Comparison of ENCODE assay signal across 10 cellular contexts in genomic region chr14:77014004-77014604, GRCh38. TPM values are rescaled to one million over a fixed set of nuclear protein-coding genes. Genes with fewer than 3 reads are reported as not detected.
DNase-seq lines count a peak whose midpoint lies in the region; ATAC-seq, FAIRE-seq and TF ChIP-seq lines count a peak whose summit lies in the region.
"Had no signal": no experiment of that assay in that cellular context is flagged by ENCODE, and none has a peak within 500 bp of the region (broad histone marks: within the 10 kb centered on the region; RNA-seq: fewer than 3 reads in every experiment).

No MANE protein-coding gene starts in this region.

- no peak for TF ChIP-seq CTCF in CD4-positive, alpha-beta T cell (IDR thresholded peaks at IDR 0.05)

- peaks cover 23% of the 10 kb centered on the region for H3K4me1 Mint-ChIP-seq in CD4-positive, alpha-beta T cell (ENCODE audit: low read depth)

- H3K4me3 ChIP-seq in duodenal mucosa (ENCODE audit: low read depth in 1 of 2, low read length in 2 of 2) (no peak overlapping the region), skeletal muscle tissue (ENCODE audit: low read length in 3 of 3) (peak overlapping the region in 2 of 3 donors; percentile 17 to 45)

- peaks cover 9 to 16% of the 10 kb centered on the region in 2 donors for H3K4me1 ChIP-seq in duodenal mucosa (ENCODE audit: control insufficient read depth in 1 of 2, insufficient read depth in 2 of 2, low read length in 2 of 2)
- peaks cover 27 to 40% (median 27%) of the 10 kb centered on the region in 3 donors for H3K4me1 ChIP-seq in skeletal muscle tissue (ENCODE audit: control insufficient read depth in 3 of 3, insufficient read depth in 3 of 3, low read length in 3 of 3)

- H3K27me3 Mint-ChIP-seq in CD4-positive, alpha-beta T cell: no peaks in the 10 kb centered on the region

- H3K27ac ChIP-seq in duodenal mucosa (ENCODE audit: low read depth, low read length) (peak overlapping the region; percentile 14), skeletal muscle tissue (ENCODE audit: low read depth, low read length) (no peak overlapping the region)
- no peak overlapping the region for H3K27ac ChIP-seq in CD4-positive, alpha-beta T cell (ENCODE audit: low read depth, low read length)

- POLR2A ChIA-PET in CD4-positive, alpha-beta T cell (lab: Charles Lee): no interaction called here

- intact Hi-C loops in CD4-positive, alpha-beta T cell (cut with DNase I, micrococcal nuclease): loop anchor here in 1 of 2 experiments (5.0 kb wide), 1 partner anchor 38 kb away; no protein-coding TSS in a partner anchor

- peak; percentile 88 for FAIRE-seq in HTR-8/SVneo (lab: Jason Lieb, UNC)

- no peaks in the 10 kb centered on the region for H3K9me3 ChIP-seq in duodenal mucosa (ENCODE audit: control insufficient read depth in 1 of 2, low read length in 2 of 2)
- no peaks in the 10 kb centered on the region for H3K9me3 ChIP-seq in skeletal muscle tissue (ENCODE audit: control insufficient read depth in 3 of 3, low read length in 3 of 3)
- H3K9me3 ChIP-seq in CD4-positive, alpha-beta T cell (ENCODE audit: control insufficient read depth, low read length): no peaks in the 10 kb centered on the region

- H3K27ac Mint-ChIP-seq in CD4-positive, alpha-beta T cell: no peak overlapping the region

- peak; percentile 80 for ATAC-seq in left lobe of liver
- ATAC-seq in CD4-positive, alpha-beta T cell (ENCODE audit: poor library complexity): no peak
- ATAC-seq in HG03521 (IDR thresholded peaks at IDR 0.05; ENCODE audit: unreplicated experiment): no peak

- no peak overlapping the region for H3K4me3 Mint-ChIP-seq in CD4-positive, alpha-beta T cell

- no peaks in the 10 kb centered on the region for H3K36me3 Mint-ChIP-seq in CD4-positive, alpha-beta T cell (ENCODE audit: low read depth)

- no peak overlapping the region for H3K9ac ChIP-seq in duodenal mucosa (ENCODE audit: low read depth in 1 of 2, low read length in 2 of 2)
- peak overlapping the region in 1 of 3 donors; percentile 69 for H3K9ac ChIP-seq in skeletal muscle tissue (ENCODE audit: low read depth in 1 of 3, low read length in 3 of 3)

- DNase-seq in HTR-8/SVneo (ENCODE audit: insufficient read length, low spot score) (peak; percentile 72), left lobe of liver (ENCODE audit: low spot score) (peak; percentile 73), NCI-H526 (lab: John Stamatoyannopoulos, UW) (no peak), NCI-H2227 (lab: John Stamatoyannopoulos, UW; ENCODE audit: unreplicated experiment) (no peak)
- no peak for DNase-seq in CD4-positive, alpha-beta T cell
- DNase-seq: DND-41, NCI-H524 had no signal

- H3K27me3 ChIP-seq in duodenal mucosa (ENCODE audit: control insufficient read depth in 1 of 2, insufficient read depth in 2 of 2, low read length in 2 of 2) (no peaks in the 10 kb centered on the region), skeletal muscle tissue (ENCODE audit: control insufficient read depth in 3 of 3, insufficient read depth in 3 of 3, low read length in 3 of 3) (no peaks in the 10 kb centered on the region)
- no peaks in the 10 kb centered on the region for H3K27me3 ChIP-seq in CD4-positive, alpha-beta T cell (ENCODE audit: control insufficient read depth, insufficient read depth, low read length)

- H3K9me3 Mint-ChIP-seq in CD4-positive, alpha-beta T cell: no peaks in the 10 kb centered on the region

- H3K36me3 ChIP-seq in duodenal mucosa (ENCODE audit: control insufficient read depth in 1 of 2, insufficient read depth in 2 of 2, low read length in 2 of 2): no peaks in the 10 kb centered on the region
- no peaks in the 10 kb centered on the region for H3K36me3 ChIP-seq in skeletal muscle tissue (ENCODE audit: control insufficient read depth in 3 of 3, insufficient read depth in 3 of 3, low read length in 3 of 3)

- CTCF ChIA-PET in CD4-positive, alpha-beta T cell (lab: Charles Lee): no interaction called here

RNA-seq across cellular contexts. Expression of gene IRF2BPL, which starts 14.4 kb away (rescaled TPM):
- total RNA-seq in left lobe of liver (18.1 TPM), skeletal muscle tissue (20.9 TPM)
- total RNA-seq in CD4-positive, alpha-beta T cell: 10 to 100 TPM; 70.9 to 71.8 TPM

Comparison
In these comparisons a context has a peak if more than half of its experiments do, and no peak if none do; other contexts are left out.
1. DNase-seq: peak in HTR-8/SVneo (single experiment) and left lobe of liver (single experiment); none in NCI-H526 (0 of 2), CD4-positive, alpha-beta T cell (0 of 10) and NCI-H2227 (single experiment).
2. H3K4me3 ChIP-seq: peak in skeletal muscle tissue (2 of 3); none in duodenal mucosa (0 of 2).